In genomic region chr13:52685806-52686205, GRCh38 we compare ENCODE assay signal across 8 cellular contexts. TPM values are rescaled to one million over a fixed set of nuclear protein-coding genes. Genes with fewer than 3 reads are reported as not detected.
"Had no signal": no experiment of that assay in that cellular context is flagged by ENCODE, and none has a peak within 500 bp of the region (broad histone marks: within the 10 kb centered on the region; RNA-seq: fewer than 3 reads in every experiment).

No MANE protein-coding gene starts in this region.

RNA-seq across cellular contexts. Expression of gene CNMD, which starts 53.8 kb away (rescaled TPM):
- total RNA-seq: activated B cell treated with CpG ODN at 0.5 μM for 24 hours; activated CD4-positive, alpha-beta memory T cell treated with anti-CD3 and anti-CD28 coated beads for 36 hours; activated T-cell treated with anti-CD3 and anti-CD28 coated beads, Interleukin-2, amount 50 U/mL, for 4 hours; activated T-helper 1 cell treated with anti-CD3 and anti-CD28 coated beads, Interleukin-12 subunit alpha, Interleukin-12 subunit beta, Interleukin-2, Interleukin-4 antibody, amounts not matched to agents 30 ng/mL and 10 ng/mL and 1 ng/mL, durations not matched to agents 14 hours and 24 hours and 36 hours; cardiac septum; SK-MEL-5; T-cell; T-helper 17 cell had no signal
